ENCODE assay signal across 21 cellular contexts in the genomic region with DNA sequence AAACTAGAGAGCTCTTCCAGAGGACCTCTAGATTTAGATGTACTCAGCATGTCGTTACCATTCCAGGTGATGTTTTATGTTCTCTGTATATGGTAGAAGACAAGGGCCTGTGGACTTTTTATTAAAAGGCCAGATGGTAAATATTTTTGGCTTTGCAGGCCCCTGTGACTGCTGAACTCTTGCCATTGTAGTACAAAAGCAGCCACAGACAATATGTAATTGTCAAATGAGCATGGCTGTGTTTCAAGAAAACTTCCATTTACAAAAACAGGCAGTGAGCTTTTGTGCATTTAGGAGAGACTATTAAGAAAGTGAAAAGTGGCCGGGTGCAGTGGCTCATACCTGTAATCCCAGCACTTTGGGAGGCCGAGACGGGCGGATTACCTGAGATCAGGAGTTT. TPM values are rescaled to one million over a fixed set of nuclear protein-coding genes. Genes with fewer than 3 reads are reported as not detected.
DNase-seq lines count a peak whose midpoint lies in the region; ATAC-seq, FAIRE-seq and TF ChIP-seq lines count a peak whose summit lies in the region.
"Had no signal": no experiment of that assay in that cellular context is flagged by ENCODE, and none has a peak within 500 bp of the region (broad histone marks: within the 10 kb centered on the region; RNA-seq: fewer than 3 reads in every experiment).

No MANE protein-coding gene starts in this region.

- DNase-seq in K562 (ENCODE audit: extremely low read depth in 1 of 4, low spot score in 3 of 4) (no peak), dorsolateral prefrontal cortex (no peak), pons (ENCODE audit: low spot score) (peak; percentile 72), H54 (ENCODE audit: insufficient read length, low spot score) (no peak)
- no peak for DNase-seq in central memory CD4-positive, alpha-beta T cell
- DNase-seq: ACHN; BE2C; C1 segment of cervical spinal cord; CD4-positive, CD25-positive, alpha-beta regulatory T cell; CD8-positive, alpha-beta memory T cell; COR-L47; DMS 273 treated with DMSO at 0.1 percent for 48 hours; DMS53; DND-41; EL; GOT3; H9 had no signal

- in situ Hi-C loops in K562 (cut with MboI): no loop called here

- H3K9me1 ChIP-seq in K562 (ENCODE audit: control insufficient read depth, insufficient read depth, low read length): no peaks in the 10 kb centered on the region

- peaks cover 3 to 8% of the 10 kb centered on the region in 2 experiments; a peak in 4 of 5 replicates for H3K4me1 ChIP-seq in K562 (replicated peaks in 1 of 2; ENCODE audit: control insufficient read depth in 2 of 2, insufficient read depth in 2 of 2, low read length in 2 of 2)

- POLR2A ChIA-PET in K562 (lab: Yijun Ruan, JAX): no interaction called here

- no peak for TF ChIP-seq EP300 in K562 (IDR thresholded peaks at IDR 0.05; ENCODE audit: low read length)

- TF ChIP-seq CTCF in K562 (IDR thresholded peaks at IDR 0.05 in 2 of 3, conservative IDR thresholded peaks at IDR 0.05 in 1 of 3; ENCODE audit: insufficient read depth in 2 of 3, low read depth in 1 of 3, low read length in 3 of 3) (no peak), dorsolateral prefrontal cortex (IDR thresholded peaks at IDR 0.05 in 54 of 56, conservative IDR thresholded peaks at IDR 0.05 in 2 of 56; ENCODE audit: low read depth in 1 of 56, partially characterized antibody in 56 of 56) (no peak)

- TF ChIP-seq RAD21 in K562 (CRISPR knock-in tag; conservative IDR thresholded peaks at IDR 0.05 in 1 of 2, IDR thresholded peaks at IDR 0.05 in 1 of 2): no peak

- no peak overlapping the region for H3K4me2 ChIP-seq in K562 (ENCODE audit: insufficient read depth, low read length)

- peaks cover 33% of the 10 kb centered on the region for H3K79me2 ChIP-seq in K562 (ENCODE audit: control insufficient read depth, insufficient read depth, low read length)

- H2AFZ ChIP-seq in K562 (ENCODE audit: low read depth, low read length): no peak overlapping the region

- H3K9ac ChIP-seq in K562 (ENCODE audit: insufficient read depth in 1 of 2, low read depth in 2 of 2, low read length in 2 of 2): no peak overlapping the region

- TF ChIP-seq POLR2A in K562 (conservative IDR thresholded peaks at IDR 0.05) (no peak), H54 (IDR thresholded peaks at IDR 0.05; ENCODE audit: low read depth, low read length) (no peak)

- BruUV-seq in K562 (replicated peaks; lab: Mats Ljungman, UMichigan): no TSS peak

- H3K4me3 ChIP-seq in K562 (no peak overlapping the region), dorsolateral prefrontal cortex (no peak overlapping the region)
- H3K4me3 ChIP-seq: GM12878 had no signal

- WGBS in K562 (ENCODE audit: insufficient coverage, low coverage, missing lambda C conversion rate): 97% methylated on average over 5 of the region's 5 CpGs

- no peak for ATAC-seq in K562
- no peak for ATAC-seq in SK-N-SH treated with all-trans-retinoic acid at 6 μM for 48 hours
- ATAC-seq: GM12878 had no signal

- H3K27me3 ChIP-seq in K562 (ENCODE audit: control insufficient read depth in 2 of 2, insufficient read depth in 2 of 2, low read length in 2 of 2): no peaks in the 10 kb centered on the region
- no peaks in the 10 kb centered on the region for H3K27me3 ChIP-seq in dorsolateral prefrontal cortex
- H3K27me3 ChIP-seq: BE2C had no signal

- intact Hi-C loops in K562 (cut with micrococcal nuclease): no loop called here
- intact Hi-C loops in dorsolateral prefrontal cortex (cut with DNase I): no loop called here

- CTCF ChIA-PET in K562 (lab: Yijun Ruan, JAX; ENCODE audit: low intra/inter-chr PET ratio): no interaction called here

- peaks cover 52% of the 10 kb centered on the region for H3K36me3 ChIP-seq in K562 (ENCODE audit: control insufficient read depth, insufficient read depth, low read length)

- no peaks in the 10 kb centered on the region for H3K9me3 ChIP-seq in K562 (replicated peaks; ENCODE audit: control insufficient read depth, insufficient read depth, low read depth, low read length)
- H3K9me3 ChIP-seq: BE2C had no signal

- FAIRE-seq in K562 (lab: Jason Lieb, UNC) (no peak), H54 (lab: Jason Lieb, UNC) (no peak)
- FAIRE-seq: A204.1, GM12878 had no signal

- peaks cover 4% of the 10 kb centered on the region; the same call in 1 of the 2 replicates for H4K20me1 ChIP-seq in K562 (replicated peaks; ENCODE audit: control insufficient read depth, insufficient read depth, low read length)

- H3K27ac ChIP-seq in K562 (ENCODE audit: extremely low read depth, low read depth, low read length) (no peak overlapping the region), dorsolateral prefrontal cortex (peak overlapping the region in 52 of 59 donors; percentile 3 to 86 (median 66))

RNA-seq across cellular contexts. Expression of gene NIP7, which starts 4.6 kb away (rescaled TPM):
- total RNA-seq in K562 (2011; cell fraction: chromatin; rRNA removed; ENCODE audit: low replicate concordance): 67.9 and 76.6 TPM in 2 replicates
- 38.0 and 41.5 TPM in 2 replicates for total RNA-seq in K562 (2011; cell fraction: nucleolus; rRNA removed)
- 63.2 and 72.6 TPM in 2 replicates for total RNA-seq in K562 (2011; cell fraction: nucleoplasm; rRNA removed)
- total RNA-seq in K562 (2014; rRNA removed) (41.2 and 45.2 TPM in 2 replicates), K562 (2014; rRNA removed; fragmentation: Illumina TruSeq; extraction: Trizol) (73.9 and 77.8 TPM in 2 replicates), K562 (2015; rRNA removed; fragmentation: Illumina TruSeq; extraction: Trizol) (82.9 and 85.5 TPM in 2 replicates), K562 (2021) (52.8 and 58.1 TPM in 2 replicates), dorsolateral prefrontal cortex (10 to 100 TPM in 97 of 120 experiments, 1 to 10 TPM in 23; 7.2 to 21.6 (median 12.4) TPM)
- polyA plus RNA-seq in K562 (2011; rRNA removed) (18.9 and 28.9 TPM in 2 replicates), K562 (2014; fragmentation: Illumina TruSeq; extraction: Trizol) (71.2 and 78.3 TPM in 2 replicates), K562 (2014; fragmentation: Nextera tagmentation; extraction: Ambion mirVana) (10 to 100 TPM; 72.5 to 78.3 TPM), K562 (2014; rRNA removed) (57.7 and 67.0 TPM in 2 replicates)
- polyA plus RNA-seq in K562 (2011; cell fraction: cytosol; rRNA removed): 15.3 and 21.6 TPM in 2 replicates
- polyA plus RNA-seq in K562 (2011; cell fraction: nucleus; rRNA removed): 12.1 and 15.2 TPM in 2 replicates
- polyA plus RNA-seq in K562 (2012): 27.0 and 61.8 TPM in 2 replicates
- polyA minus RNA-seq in K562 (2011; rRNA and poly(A)+ RNA removed): 33.1 and 33.6 TPM in 2 replicates
- 15.2 and 22.5 TPM in 2 replicates for polyA minus RNA-seq in K562 (2011; cell fraction: cytosol; rRNA and poly(A)+ RNA removed)
- 15.3 and 17.2 TPM in 2 replicates for polyA minus RNA-seq in K562 (2011; cell fraction: nucleus; rRNA and poly(A)+ RNA removed)

RNA-seq across cellular contexts. Expression of gene COG8, which starts 4.8 kb away (rescaled TPM):
- 58.6 and 101 TPM in 2 replicates for total RNA-seq in K562 (2011; cell fraction: chromatin; rRNA removed; ENCODE audit: low replicate concordance)
- 70.5 and 89.9 TPM in 2 replicates for total RNA-seq in K562 (2011; cell fraction: nucleolus; rRNA removed)
- 73.8 and 77.9 TPM in 2 replicates for total RNA-seq in K562 (2011; cell fraction: nucleoplasm; rRNA removed)
- 34.2 and 45.2 TPM in 2 replicates for total RNA-seq in K562 (2014; rRNA removed)
- 21.9 and 23.3 TPM in 2 replicates for total RNA-seq in K562 (2014; rRNA removed; fragmentation: Illumina TruSeq; extraction: Trizol)
- total RNA-seq in K562 (2015; rRNA removed; fragmentation: Illumina TruSeq; extraction: Trizol): 29.4 and 30.1 TPM in 2 replicates
- total RNA-seq in K562 (2021): 42.6 and 43.6 TPM in 2 replicates
- 31.5 and 34.9 TPM in 2 replicates for polyA plus RNA-seq in K562 (2011; rRNA removed)
- 40.5 and 58.4 TPM in 2 replicates for polyA plus RNA-seq in K562 (2011; cell fraction: cytosol; rRNA removed)
- polyA plus RNA-seq in K562 (2011; cell fraction: nucleus; rRNA removed): 42.4 and 54.2 TPM in 2 replicates
- 20.5 and 29.8 TPM in 2 replicates for polyA plus RNA-seq in K562 (2012)
- polyA plus RNA-seq in K562 (2014; fragmentation: Illumina TruSeq; extraction: Trizol): 22.0 and 27.9 TPM in 2 replicates
- 1 to 10 TPM; 3.7 to 5.7 TPM for polyA plus RNA-seq in K562 (2014; fragmentation: Nextera tagmentation; extraction: Ambion mirVana)
- 33.4 and 38.2 TPM in 2 replicates for polyA plus RNA-seq in K562 (2014; rRNA removed)
- 42.0 and 47.5 TPM in 2 replicates for polyA minus RNA-seq in K562 (2011; rRNA and poly(A)+ RNA removed)
- polyA minus RNA-seq in K562 (2011; cell fraction: cytosol; rRNA and poly(A)+ RNA removed): 30.9 and 38.5 TPM in 2 replicates
- 39.7 and 55.4 TPM in 2 replicates for polyA minus RNA-seq in K562 (2011; cell fraction: nucleus; rRNA and poly(A)+ RNA removed)
- 10 to 100 TPM; 30.0 to 57.6 (median 41.0) TPM for total RNA-seq in dorsolateral prefrontal cortex

RNA-seq across cellular contexts. Expression of gene TMED6, which starts 7.4 kb away (rescaled TPM):
- total RNA-seq in K562 (2011; cell fraction: chromatin; rRNA removed; ENCODE audit: low replicate concordance): 1.5 and 1.7 TPM in 2 replicates
- 0.67 TPM in 1 of 2 replicates, not detected in the other for total RNA-seq in K562 (2011; cell fraction: nucleolus; rRNA removed)
- total RNA-seq in K562 (2011; cell fraction: nucleoplasm; rRNA removed): 1.6 TPM in 2 replicates
- 0.18 TPM in 1 of 2 replicates, not detected in the other for total RNA-seq in K562 (2014; rRNA removed)
- total RNA-seq in K562 (2014; rRNA removed; fragmentation: Illumina TruSeq; extraction: Trizol): 0.22 and 0.25 TPM in 2 replicates
- 0.25 TPM in 1 of 2 replicates, not detected in the other for total RNA-seq in K562 (2015; rRNA removed; fragmentation: Illumina TruSeq; extraction: Trizol)
- 0.51 TPM in 1 of 2 replicates, not detected in the other for total RNA-seq in K562 (2021)
- 0.14 and 0.20 TPM in 2 replicates for polyA plus RNA-seq in K562 (2011; rRNA removed)
- polyA plus RNA-seq in K562 (2011; cell fraction: cytosol; rRNA removed): 0.07 TPM in 1 of 2 replicates, not detected in the other
- 0.70 TPM in 1 of 2 replicates, not detected in the other for polyA plus RNA-seq in K562 (2011; cell fraction: nucleus; rRNA removed)
- 0.36 and 0.47 TPM in 2 replicates for polyA plus RNA-seq in K562 (2012)
- polyA plus RNA-seq in K562 (2014; fragmentation: Illumina TruSeq; extraction: Trizol): 0.22 TPM in 1 of 2 replicates, not detected in the other
- under 1 TPM; 0.32 to 0.45 TPM for polyA plus RNA-seq in K562 (2014; fragmentation: Nextera tagmentation; extraction: Ambion mirVana)
- not detected in 2 replicates for polyA plus RNA-seq in K562 (2014; rRNA removed)
- not detected in 2 replicates for polyA minus RNA-seq in K562 (2011; rRNA and poly(A)+ RNA removed)
- not detected in 2 replicates for polyA minus RNA-seq in K562 (2011; cell fraction: cytosol; rRNA and poly(A)+ RNA removed)
- 0.40 and 0.67 TPM in 2 replicates for polyA minus RNA-seq in K562 (2011; cell fraction: nucleus; rRNA and poly(A)+ RNA removed)
- total RNA-seq in dorsolateral prefrontal cortex: 1 to 10 TPM in 60 of 120 experiments, under 1 TPM in 32, not detected in 28; 0.57 to 3.4 (median 1.3) TPM
- total RNA-seq: G401 had no signal
- polyA plus RNA-seq: CD8-positive, alpha-beta memory T cell had no signal

RNA-seq across cellular contexts. Expression of gene PDF, which starts 13.8 kb away (rescaled TPM):
- total RNA-seq in K562 (2011; cell fraction: chromatin; rRNA removed; ENCODE audit: low replicate concordance): 3.6 and 14.6 TPM in 2 replicates
- 24.6 and 26.7 TPM in 2 replicates for total RNA-seq in K562 (2011; cell fraction: nucleolus; rRNA removed)
- 10.4 and 14.0 TPM in 2 replicates for total RNA-seq in K562 (2011; cell fraction: nucleoplasm; rRNA removed)
- total RNA-seq in K562 (2014; rRNA removed) (60.6 and 72.4 TPM in 2 replicates), K562 (2014; rRNA removed; fragmentation: Illumina TruSeq; extraction: Trizol) (0.67 and 1.7 TPM in 2 replicates), K562 (2015; rRNA removed; fragmentation: Illumina TruSeq; extraction: Trizol) (6.2 and 10.1 TPM in 2 replicates), K562 (2021) (31.5 and 36.3 TPM in 2 replicates), dorsolateral prefrontal cortex (10 to 100 TPM in 18 of 120 experiments, 1 to 10 TPM in 102; 3.5 to 17.7 (median 8.1) TPM)
- polyA plus RNA-seq in K562 (2011; rRNA removed) (4.3 and 5.3 TPM in 2 replicates), K562 (2014; fragmentation: Illumina TruSeq; extraction: Trizol) (5.6 and 11.1 TPM in 2 replicates), K562 (2014; fragmentation: Nextera tagmentation; extraction: Ambion mirVana) (under 1 TPM; 0.15 to 0.25 TPM), K562 (2014; rRNA removed) (40.0 and 45.5 TPM in 2 replicates)
- polyA plus RNA-seq in K562 (2011; cell fraction: cytosol; rRNA removed): 12.0 and 31.8 TPM in 2 replicates
- polyA plus RNA-seq in K562 (2011; cell fraction: nucleus; rRNA removed): 6.9 and 12.3 TPM in 2 replicates
- 14.4 and 18.0 TPM in 2 replicates for polyA plus RNA-seq in K562 (2012)
- polyA minus RNA-seq in K562 (2011; rRNA and poly(A)+ RNA removed): 2.7 and 4.4 TPM in 2 replicates
- 7.4 and 7.6 TPM in 2 replicates for polyA minus RNA-seq in K562 (2011; cell fraction: cytosol; rRNA and poly(A)+ RNA removed)
- polyA minus RNA-seq in K562 (2011; cell fraction: nucleus; rRNA and poly(A)+ RNA removed): 7.8 and 9.4 TPM in 2 replicates

RNA-seq across cellular contexts. Expression of gene VPS4A, which starts 33.0 kb away (rescaled TPM):
- 26.7 and 75.5 TPM in 2 replicates for total RNA-seq in K562 (2011; cell fraction: chromatin; rRNA removed; ENCODE audit: low replicate concordance)
- 37.9 and 38.5 TPM in 2 replicates for total RNA-seq in K562 (2011; cell fraction: nucleolus; rRNA removed)
- total RNA-seq in K562 (2011; cell fraction: nucleoplasm; rRNA removed): 41.0 and 51.9 TPM in 2 replicates
- total RNA-seq in K562 (2014; rRNA removed) (35.5 and 48.9 TPM in 2 replicates), K562 (2014; rRNA removed; fragmentation: Illumina TruSeq; extraction: Trizol) (20.3 and 23.9 TPM in 2 replicates), K562 (2015; rRNA removed; fragmentation: Illumina TruSeq; extraction: Trizol) (29.9 and 30.7 TPM in 2 replicates), K562 (2021) (37.8 and 38.1 TPM in 2 replicates), dorsolateral prefrontal cortex (10 to 100 TPM; 35.1 to 60.4 (median 47.0) TPM)
- polyA plus RNA-seq in K562 (2011; rRNA removed) (16.1 and 16.3 TPM in 2 replicates), K562 (2014; fragmentation: Illumina TruSeq; extraction: Trizol) (42.6 and 45.4 TPM in 2 replicates), K562 (2014; fragmentation: Nextera tagmentation; extraction: Ambion mirVana) (1 to 10 TPM; 7.6 to 8.1 TPM), K562 (2014; rRNA removed) (37.4 and 40.6 TPM in 2 replicates)
- 22.2 and 23.1 TPM in 2 replicates for polyA plus RNA-seq in K562 (2011; cell fraction: cytosol; rRNA removed)
- polyA plus RNA-seq in K562 (2011; cell fraction: nucleus; rRNA removed): 57.7 and 70.1 TPM in 2 replicates
- polyA plus RNA-seq in K562 (2012): 49.0 and 66.1 TPM in 2 replicates
- polyA minus RNA-seq in K562 (2011; rRNA and poly(A)+ RNA removed): 15.0 and 21.0 TPM in 2 replicates
- 18.1 and 22.6 TPM in 2 replicates for polyA minus RNA-seq in K562 (2011; cell fraction: cytosol; rRNA and poly(A)+ RNA removed)
- 18.0 and 27.2 TPM in 2 replicates for polyA minus RNA-seq in K562 (2011; cell fraction: nucleus; rRNA and poly(A)+ RNA removed)
